32 cellular contexts compared by ENCODE assay signal in genomic region chr10:31888442-31888841, GRCh38. TPM values are rescaled to one million over a fixed set of nuclear protein-coding genes. Genes with fewer than 3 reads are reported as not detected.
A peak's percentile ranks its signal among the peaks of the same experiment; 100 is the strongest.
DNase-seq lines count a peak whose midpoint lies in the region; FAIRE-seq and TF ChIP-seq lines count a peak whose summit lies in the region.
"Had no signal": no experiment of that assay in that cellular context is flagged by ENCODE, and none has a peak within 500 bp of the region (broad histone marks: within the 10 kb centered on the region; RNA-seq: fewer than 3 reads in every experiment).

No MANE protein-coding gene starts in this region.

- H4K20me1 ChIP-seq in keratinocyte (ENCODE audit: control insufficient read depth, extremely low read depth, insufficient read depth, low read length), result no peaks in the 10 kb centered on the region

- peaks cover 46% of the 10 kb centered on the region for H3K79me2 ChIP-seq in keratinocyte (ENCODE audit: control insufficient read depth, insufficient read depth, low read length)

- H3K9me3 ChIP-seq in keratinocyte (ENCODE audit: control insufficient read depth, low read depth, low read length) (no peaks in the 10 kb centered on the region), stomach smooth muscle (ENCODE audit: control insufficient read depth in 2 of 2, low read length in 2 of 2) (no peaks in the 10 kb centered on the region)
- H3K9me3 ChIP-seq: left ventricle myocardium inferior, right lobe of liver had no signal

- dilution Hi-C loops in keratinocyte (cut with MboI; ENCODE audit: extremely low pct_ligation_motif_present, low sequenced_read_pairs), result no loop called here

- H3K9me1 ChIP-seq in keratinocyte (ENCODE audit: control insufficient read depth, extremely low read depth, insufficient read depth, low read length), result no peaks in the 10 kb centered on the region

- H3K4me1 ChIP-seq in keratinocyte (ENCODE audit: control insufficient read depth, extremely low read depth, insufficient read depth, low read length) (peaks cover 13% of the 10 kb centered on the region), stomach smooth muscle (ENCODE audit: control insufficient read depth, insufficient read depth, low read length) (peaks cover 13% of the 10 kb centered on the region)

- peak overlapping the region in 1 of 3 experiments; percentile 5 for H3K4me3 ChIP-seq in keratinocyte (ENCODE audit: control insufficient read depth in 2 of 3, extremely low read depth in 1 of 3, insufficient read depth in 2 of 3, low read depth in 1 of 3, low read length in 3 of 3)
- no peak overlapping the region for H3K4me3 ChIP-seq in stomach smooth muscle (ENCODE audit: low read length in 2 of 2)
- H3K4me3 ChIP-seq: coronary artery, GM23248, left ventricle myocardium inferior, PC-9, right lobe of liver had no signal

- H2AFZ ChIP-seq in keratinocyte (ENCODE audit: control insufficient read depth, low read length), result no peak overlapping the region
- H2AFZ ChIP-seq: GM23248, PC-9 had no signal

- H3K27ac ChIP-seq in keratinocyte (ENCODE audit: control insufficient read depth, insufficient read depth, low read length), result no peak overlapping the region
- peak overlapping the region; percentile 31 for H3K27ac ChIP-seq in stomach smooth muscle (ENCODE audit: low read length)
- H3K27ac ChIP-seq: 22Rv1, coronary artery, GM23248, left ventricle myocardium inferior, PC-9, right lobe of liver had no signal

- TF ChIP-seq CTCF in keratinocyte (optimal IDR thresholded peaks at IDR 0.05 in 1 of 3, IDR thresholded peaks at IDR 0.05 in 1 of 3, conservative IDR thresholded peaks at IDR 0.05 in 1 of 3; ENCODE audit: extremely low read depth in 1 of 3, insufficient read depth in 2 of 3, low read length in 3 of 3), result no peak

- H3K4me2 ChIP-seq in keratinocyte (ENCODE audit: control insufficient read depth, extremely low read depth, insufficient read depth, low read depth, low read length), result peak overlapping the region; percentile 41
- H3K4me2 ChIP-seq: PC-9 had no signal

- H3K27me3 ChIP-seq in keratinocyte (ENCODE audit: control insufficient read depth, extremely low read depth, insufficient read depth, low read length) (no peaks in the 10 kb centered on the region), stomach smooth muscle (ENCODE audit: control insufficient read depth in 1 of 2, insufficient read depth in 2 of 2, low read length in 2 of 2) (no peaks in the 10 kb centered on the region)
- H3K27me3 ChIP-seq: right lobe of liver had no signal

- no peak overlapping the region for H3K9ac ChIP-seq in keratinocyte (ENCODE audit: control insufficient read depth, extremely low read depth, insufficient read depth, low read length)
- H3K9ac ChIP-seq in stomach smooth muscle (ENCODE audit: low read length in 2 of 2), result no peak overlapping the region
- H3K9ac ChIP-seq: GM23248 had no signal

- no peak for FAIRE-seq in keratinocyte (lab: Jason Lieb, UNC)
- FAIRE-seq: islet of Langerhans had no signal

- H3K36me3 ChIP-seq in keratinocyte (ENCODE audit: control insufficient read depth in 2 of 2, extremely low read depth in 1 of 2, insufficient read depth in 2 of 2, low read length in 2 of 2) (no peaks in the 10 kb centered on the region), stomach smooth muscle (ENCODE audit: control insufficient read depth in 2 of 2, insufficient read depth in 2 of 2, low read length in 2 of 2) (no peaks in the 10 kb centered on the region)
- H3K36me3 ChIP-seq: left ventricle myocardium inferior, right lobe of liver had no signal

- DNase-seq in NCI-H82 (lab: John Stamatoyannopoulos, UW) (peak; percentile 2), NCI-H82 treated with DMSO at 0.1 percent for 48 hours (lab: John Stamatoyannopoulos, UW; ENCODE audit: unreplicated experiment) (no peak), LoVo (ENCODE audit: low spot score) (peak; percentile 47), keratinocyte (ENCODE audit: low read depth, low spot score) (no peak), T1000 (lab: John Stamatoyannopoulos, UW) (no peak), NOMO-1 (lab: John Stamatoyannopoulos, UW; ENCODE audit: unreplicated experiment in 2 of 2) (no peak), globus pallidus (ENCODE audit: low spot score) (no peak)
- DNase-seq: activated CD4-positive, alpha-beta memory T cell treated with anti-CD3 and anti-CD28 coated beads for 36 hours; activated CD4-positive, CD25-positive, alpha-beta regulatory T cell treated with anti-CD3 and anti-CD28 coated beads, Interleukin-2, amount 50 U/mL, for 72 hours; C1 segment of cervical spinal cord; DMS79 treated with DMSO at 0.1 percent for 48 hours; effector CD8-positive, alpha-beta T cell; GF-D8; GM23248; HFFc6; KG1; left ventricle myocardium inferior; MM.1S; naive thymus-derived CD4-positive, alpha-beta T cell; NCI-H1417; NCI-H2029; NCI-H524 treated with DMSO at 0.1 percent for 48 hours; nucleus accumbens; PC-9; right lobe of liver; stimulated activated CD4-positive, alpha-beta T cell treated with anti-CD3 and anti-CD28 coated beads, Interleukin-4, amount 100 ng/mL, for 1 hour; T-helper 2 cell; trophoblast cell had no signal

RNA-seq across cellular contexts. Expression of gene ARHGAP12, which starts 40.2 kb away (rescaled TPM):
- polyA plus RNA-seq in keratinocyte, result 13.7 to 26.6 TPM (median 16.1 TPM) in 3 replicates
- polyA plus RNA-seq in keratinocyte (2011; ENCODE audit: low read depth), result 29.7 TPM
- 9.1 and 19.4 TPM in 2 replicates for polyA plus RNA-seq in keratinocyte (2011; cell fraction: cytosol; rRNA removed)
- 23.8 and 30.6 TPM in 2 replicates for polyA plus RNA-seq in keratinocyte (2011; cell fraction: nucleus; rRNA removed)
- 11.7 and 18.6 TPM in 2 replicates for polyA plus RNA-seq in keratinocyte (2012; ENCODE audit: low replicate concordance)
- 5.1 to 32.9 TPM (median 13.3 TPM) in 3 replicates for polyA minus RNA-seq in keratinocyte
- polyA minus RNA-seq in keratinocyte (2011; cell fraction: cytosol; rRNA and poly(A)+ RNA removed), result 21.5 TPM
- 23.6 and 43.0 TPM in 2 replicates for polyA minus RNA-seq in keratinocyte (2011; cell fraction: nucleus; rRNA and poly(A)+ RNA removed)

Comparison
In these comparisons a context has a peak if more than half of its experiments do, and no peak if none do; other contexts are left out.
1. DNase-seq: peak in NCI-H82 (single experiment) and LoVo (single experiment); none in NCI-H82 treated with DMSO at 0.1 percent for 48 hours (single experiment), keratinocyte (single experiment), T1000 (single experiment), NOMO-1 (0 of 2) and globus pallidus (single experiment).